ENCODE assay signal across 1 cellular context in the genomic region with DNA sequence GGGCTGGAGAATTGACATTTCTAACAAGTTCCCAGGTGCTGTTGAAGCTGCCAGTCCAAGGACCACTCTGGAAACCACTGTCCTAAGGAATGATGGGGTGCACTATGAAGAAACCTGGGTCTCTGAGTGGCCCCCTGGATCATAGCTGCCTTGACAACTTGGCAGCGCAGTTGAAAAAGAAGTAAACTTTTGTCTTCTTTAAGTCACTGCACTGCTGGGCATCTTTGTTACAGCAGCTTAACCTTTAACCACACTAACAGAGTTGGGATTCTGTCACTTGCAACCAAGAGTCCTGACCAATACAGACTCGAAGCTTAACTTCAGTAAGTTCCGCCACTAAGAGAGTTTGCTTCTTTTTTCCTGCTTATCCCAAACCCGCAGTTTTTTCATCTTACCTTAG.
TF ChIP-seq lines count a peak whose summit lies in the region.

No MANE protein-coding gene starts in this region.

TF ChIP-seq in HCT116, 20 proteins besides CTCF, POLR2A, EP300 and RAD21:
- TF ChIP-seq, protein P1, sequence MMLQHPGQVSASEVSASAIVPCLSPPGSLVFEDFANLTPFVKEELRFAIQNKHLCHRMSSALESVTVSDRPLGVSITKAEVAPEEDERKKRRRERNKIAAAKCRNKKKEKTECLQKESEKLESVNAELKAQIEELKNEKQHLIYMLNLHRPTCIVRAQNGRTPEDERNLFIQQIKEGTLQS (IDR thresholded peaks at IDR 0.05), result no peak
- TF ChIP-seq ELF1 (IDR thresholded peaks at IDR 0.05; ENCODE audit: borderline replicate concordance, low read depth) (no peak), ZNF274 (IDR thresholded peaks at IDR 0.05; ENCODE audit: low read depth, low read length) (no peak), CEBPB (IDR thresholded peaks at IDR 0.05; ENCODE audit: low read depth) (no peak), ZFX (IDR thresholded peaks at IDR 0.05) (no peak), CBX3 (IDR thresholded peaks at IDR 0.05; ENCODE audit: low read depth) (no peak), POLR2AphosphoS5 (IDR thresholded peaks at IDR 0.05; ENCODE audit: low read depth, low read length) (no peak), EGR1 (IDR thresholded peaks at IDR 0.05; ENCODE audit: low read depth) (no peak), EZH2phosphoT487 (IDR thresholded peaks at IDR 0.05; ENCODE audit: borderline replicate concordance) (no peak), EZH2 (IDR thresholded peaks at IDR 0.05) (no peak), SRF (IDR thresholded peaks at IDR 0.05; ENCODE audit: low read depth) (no peak), JUND (IDR thresholded peaks at IDR 0.05) (no peak), SP1 (IDR thresholded peaks at IDR 0.05; ENCODE audit: low read depth) (no peak)
- TF ChIP-seq, protein P2, sequence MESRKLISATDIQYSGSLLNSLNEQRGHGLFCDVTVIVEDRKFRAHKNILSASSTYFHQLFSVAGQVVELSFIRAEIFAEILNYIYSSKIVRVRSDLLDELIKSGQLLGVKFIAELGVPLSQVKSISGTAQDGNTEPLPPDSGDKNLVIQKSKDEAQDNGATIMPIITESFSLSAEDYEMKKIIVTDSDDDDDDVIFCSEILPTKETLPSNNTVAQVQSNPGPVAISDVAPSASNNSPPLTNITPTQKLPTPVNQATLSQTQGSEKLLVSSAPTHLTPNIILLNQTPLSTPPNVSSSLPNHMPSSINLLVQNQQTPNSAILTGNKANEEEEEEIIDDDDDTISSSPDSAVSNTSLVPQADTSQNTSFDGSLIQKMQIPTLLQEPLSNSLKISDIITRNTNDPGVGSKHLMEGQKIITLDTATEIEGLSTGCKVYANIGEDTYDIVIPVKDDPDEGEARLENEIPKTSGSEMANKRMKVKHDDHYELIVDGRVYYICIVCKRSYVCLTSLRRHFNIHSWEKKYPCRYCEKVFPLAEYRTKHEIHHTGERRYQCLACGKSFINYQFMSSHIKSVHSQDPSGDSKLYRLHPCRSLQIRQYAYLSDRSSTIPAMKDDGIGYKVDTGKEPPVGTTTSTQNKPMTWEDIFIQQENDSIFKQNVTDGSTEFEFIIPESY (IDR thresholded peaks at IDR 0.05; ENCODE audit: extremely low read depth, insufficient replicate concordance, low read length), result no peak
- TF ChIP-seq, protein P3, sequence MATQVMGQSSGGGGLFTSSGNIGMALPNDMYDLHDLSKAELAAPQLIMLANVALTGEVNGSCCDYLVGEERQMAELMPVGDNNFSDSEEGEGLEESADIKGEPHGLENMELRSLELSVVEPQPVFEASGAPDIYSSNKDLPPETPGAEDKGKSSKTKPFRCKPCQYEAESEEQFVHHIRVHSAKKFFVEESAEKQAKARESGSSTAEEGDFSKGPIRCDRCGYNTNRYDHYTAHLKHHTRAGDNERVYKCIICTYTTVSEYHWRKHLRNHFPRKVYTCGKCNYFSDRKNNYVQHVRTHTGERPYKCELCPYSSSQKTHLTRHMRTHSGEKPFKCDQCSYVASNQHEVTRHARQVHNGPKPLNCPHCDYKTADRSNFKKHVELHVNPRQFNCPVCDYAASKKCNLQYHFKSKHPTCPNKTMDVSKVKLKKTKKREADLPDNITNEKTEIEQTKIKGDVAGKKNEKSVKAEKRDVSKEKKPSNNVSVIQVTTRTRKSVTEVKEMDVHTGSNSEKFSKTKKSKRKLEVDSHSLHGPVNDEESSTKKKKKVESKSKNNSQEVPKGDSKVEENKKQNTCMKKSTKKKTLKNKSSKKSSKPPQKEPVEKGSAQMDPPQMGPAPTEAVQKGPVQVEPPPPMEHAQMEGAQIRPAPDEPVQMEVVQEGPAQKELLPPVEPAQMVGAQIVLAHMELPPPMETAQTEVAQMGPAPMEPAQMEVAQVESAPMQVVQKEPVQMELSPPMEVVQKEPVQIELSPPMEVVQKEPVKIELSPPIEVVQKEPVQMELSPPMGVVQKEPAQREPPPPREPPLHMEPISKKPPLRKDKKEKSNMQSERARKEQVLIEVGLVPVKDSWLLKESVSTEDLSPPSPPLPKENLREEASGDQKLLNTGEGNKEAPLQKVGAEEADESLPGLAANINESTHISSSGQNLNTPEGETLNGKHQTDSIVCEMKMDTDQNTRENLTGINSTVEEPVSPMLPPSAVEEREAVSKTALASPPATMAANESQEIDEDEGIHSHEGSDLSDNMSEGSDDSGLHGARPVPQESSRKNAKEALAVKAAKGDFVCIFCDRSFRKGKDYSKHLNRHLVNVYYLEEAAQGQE (IDR thresholded peaks at IDR 0.05; ENCODE audit: low read depth), result no peak
